ENCODE assay signal across 8 cellular contexts in the genomic region with DNA sequence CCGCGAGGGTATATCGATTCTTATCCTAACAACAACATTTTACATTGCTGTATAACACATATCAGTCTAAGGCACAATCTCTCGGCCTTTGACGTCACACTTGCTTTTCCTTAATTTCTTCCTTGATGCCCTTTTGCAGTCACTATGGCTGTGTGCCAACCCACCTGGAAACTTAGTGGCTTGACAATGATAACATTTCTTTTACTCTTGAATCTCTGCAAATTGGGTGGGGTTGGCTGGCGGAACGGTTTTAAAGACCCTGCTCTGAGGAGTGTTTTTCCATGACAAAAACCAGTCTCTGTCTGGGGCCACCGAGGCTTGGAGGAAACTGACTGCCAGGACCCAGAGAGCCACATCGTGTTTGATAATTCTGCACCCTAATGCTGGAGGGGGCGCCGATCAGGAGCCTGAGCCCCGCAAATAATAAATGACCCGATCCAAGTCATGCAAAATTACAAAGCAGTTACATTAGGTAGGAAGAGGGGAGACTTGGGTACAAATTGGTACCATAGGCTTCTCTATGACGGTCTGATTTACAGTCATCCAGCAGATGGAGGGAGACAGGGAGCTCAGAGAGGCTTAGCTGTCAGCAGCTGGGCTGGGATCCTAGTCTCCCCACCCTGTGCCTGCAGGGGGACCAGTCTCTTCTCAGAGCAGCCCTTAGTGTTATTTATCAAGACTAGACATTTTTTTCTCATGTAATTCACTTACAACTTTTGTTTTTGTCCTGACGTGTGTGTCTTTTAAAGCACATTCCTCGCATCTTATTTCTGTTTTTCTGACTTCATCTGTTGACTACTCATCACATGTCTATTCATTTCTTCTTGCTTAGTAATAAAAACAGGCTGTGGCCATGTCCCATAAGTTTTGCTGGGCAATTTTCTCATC.
A peak's percentile ranks its signal among the peaks of the same experiment; 100 is the strongest.
DNase-seq lines count a peak whose midpoint lies in the region; FAIRE-seq and TF ChIP-seq lines count a peak whose summit lies in the region.

No MANE protein-coding gene starts in this region.

- intact Hi-C loops in kidney (cut with DNase I): no loop called here

- peaks cover 21% of the 10 kb centered on the region for H3K27me3 ChIP-seq in endodermal cell (ENCODE audit: control insufficient read depth, insufficient read depth, low read length, poor library complexity, severe bottlenecking)
- no peaks in the 10 kb centered on the region for H3K27me3 ChIP-seq in trophoblast cell (ENCODE audit: insufficient read depth, low read length)

- no peak overlapping the region for H3K14ac ChIP-seq in trophoblast cell (ENCODE audit: low read length)

- no peaks in the 10 kb centered on the region for H3K9me3 Mint-ChIP-seq in endodermal cell

- H2AK5ac ChIP-seq in trophoblast cell (ENCODE audit: low read length): no peak overlapping the region

- no peak overlapping the region for H2AFZ ChIP-seq in trophoblast cell (ENCODE audit: insufficient read depth, low read length, poor library complexity)

- H3K27ac ChIP-seq in endodermal cell (ENCODE audit: low read depth, low read length) (no peak overlapping the region), trophoblast cell (ENCODE audit: low read depth, low read length) (no peak overlapping the region), kidney (ENCODE audit: low read depth in 2 of 2, low read length in 2 of 2) (no peak overlapping the region)

- H2BK12ac ChIP-seq in trophoblast cell (ENCODE audit: low read length): no peak overlapping the region

- no peak overlapping the region for H3K18ac ChIP-seq in trophoblast cell (ENCODE audit: low read length)

- no peak overlapping the region for H3K4ac ChIP-seq in trophoblast cell (ENCODE audit: low read depth, low read length)

- no peak overlapping the region for H4K8ac ChIP-seq in trophoblast cell (ENCODE audit: low read depth, low read length)

- no peak for FAIRE-seq in kidney (lab: Jason Lieb, UNC)

- H2BK5ac ChIP-seq in trophoblast cell (ENCODE audit: low read depth, low read length, poor library complexity): no peak overlapping the region

- no peak overlapping the region for H2BK120ac ChIP-seq in trophoblast cell (ENCODE audit: insufficient read depth, low read length, poor library complexity)

- no peak overlapping the region for H3K4me3 Mint-ChIP-seq in endodermal cell

- H3K79me2 ChIP-seq in trophoblast cell (ENCODE audit: control insufficient read depth, insufficient read depth, low read length, poor library complexity): peaks cover 2% of the 10 kb centered on the region

- H3K36me3 ChIP-seq in endodermal cell (ENCODE audit: control insufficient read depth, insufficient read depth, low read length) (no peaks in the 10 kb centered on the region), trophoblast cell (ENCODE audit: control insufficient read depth in 1 of 2, insufficient read depth in 2 of 2, low read length in 2 of 2) (no peaks in the 10 kb centered on the region), kidney (ENCODE audit: control insufficient read depth in 1 of 2, insufficient read depth in 2 of 2, low read length in 2 of 2) (no peaks in the 10 kb centered on the region)

- H4K91ac ChIP-seq in trophoblast cell (ENCODE audit: low read depth, low read length): no peak overlapping the region

- no peaks in the 10 kb centered on the region for H3K9me3 ChIP-seq in endodermal cell (ENCODE audit: control insufficient read depth, low read length)
- no peaks in the 10 kb centered on the region for H3K9me3 ChIP-seq in trophoblast cell (ENCODE audit: insufficient read depth, low read depth, low read length)
- no peaks in the 10 kb centered on the region for H3K9me3 ChIP-seq in kidney (ENCODE audit: control insufficient read depth in 1 of 2, low read length in 2 of 2)

- H3K36me3 Mint-ChIP-seq in endodermal cell (ENCODE audit: low read depth): no peaks in the 10 kb centered on the region

- peaks cover 30% of the 10 kb centered on the region for H3K27me3 Mint-ChIP-seq in endodermal cell (ENCODE audit: insufficient read depth)

- no peak overlapping the region for H3K23ac ChIP-seq in trophoblast cell (ENCODE audit: low read length)

- no peak overlapping the region for H4K12ac ChIP-seq in trophoblast cell (ENCODE audit: low read depth, low read length)

- no peak overlapping the region for H3K4me2 ChIP-seq in trophoblast cell (ENCODE audit: low read length)

- DNase-seq in Daoy (ENCODE audit: low read depth) (peak; percentile 59), NCI-H69 (lab: John Stamatoyannopoulos, UW) (peak; percentile 41), endodermal cell (peak; percentile 72), trophoblast cell (peak; percentile 53 to 76), kidney (no peak), NCI-H446 (lab: John Stamatoyannopoulos, UW) (no peak), cortex of kidney (lab: John Stamatoyannopoulos, UW) (no peak)
- DNase-seq in stimulated activated CD4-positive, alpha-beta T cell treated with anti-CD3 and anti-CD28 coated beads, Interleukin-4, amount 100 ng/mL, for 1 hour: no peak

- WGBS in endodermal cell (ENCODE audit: insufficient coverage in 1 of 2, insufficient read length in 1 of 2), 2 experiments: 69 to 81% methylated on average over 9 to 16 of the region's 16 CpGs
- no CpG with 5 or more reads among the region's 16 CpGs for WGBS in trophoblast cell (ENCODE audit: extremely low coverage, insufficient coverage, insufficient read length)

- no peak overlapping the region for H3K27ac Mint-ChIP-seq in endodermal cell

- H3K79me1 ChIP-seq in trophoblast cell (ENCODE audit: low read length): peaks cover 2% of the 10 kb centered on the region

- H3K4me1 ChIP-seq in endodermal cell (ENCODE audit: control insufficient read depth, insufficient read depth, low read length) (no peaks in the 10 kb centered on the region), trophoblast cell (ENCODE audit: control insufficient read depth in 1 of 2, insufficient read depth in 2 of 2, low read length in 2 of 2) (peaks cover 5 to 6% of the 10 kb centered on the region in 2 experiments), kidney (ENCODE audit: control insufficient read depth in 1 of 2, insufficient read depth in 1 of 2, low read depth in 1 of 2, low read length in 2 of 2) (peaks cover 3 to 4% of the 10 kb centered on the region in 2 donors)

- H3K4me3 ChIP-seq in endodermal cell (ENCODE audit: low read length) (no peak overlapping the region), trophoblast cell (ENCODE audit: low read depth, low read length) (no peak overlapping the region), kidney (ENCODE audit: low read length in 2 of 2) (no peak overlapping the region)

- TF ChIP-seq CTCF in endodermal cell (conservative IDR thresholded peaks at IDR 0.05) (peak; percentile 70), kidney (IDR thresholded peaks at IDR 0.05; ENCODE audit: borderline replicate concordance, extremely low read depth, insufficient read depth) (no peak)

- H3K9ac ChIP-seq in endodermal cell (ENCODE audit: extremely low read depth, low read length, poor library complexity, severe bottlenecking) (no peak overlapping the region), trophoblast cell (ENCODE audit: low read length) (no peak overlapping the region), kidney (ENCODE audit: low read length in 2 of 2) (no peak overlapping the region)

- H3K4me1 Mint-ChIP-seq in endodermal cell: peaks cover 2% of the 10 kb centered on the region

Comparison
In these comparisons a context has a peak if more than half of its experiments do, and no peak if none do; other contexts are left out.
1. DNase-seq: peak in Daoy (single experiment), NCI-H69 (single experiment), endodermal cell (single experiment) and trophoblast cell (2 of 2); none in kidney (single experiment), stimulated activated CD4-positive, alpha-beta T cell treated with anti-CD3 and anti-CD28 coated beads, Interleukin-4, amount 100 ng/mL, for 1 hour (single experiment), NCI-H446 (0 of 2) and cortex of kidney (single experiment).